In the genomic region with DNA sequence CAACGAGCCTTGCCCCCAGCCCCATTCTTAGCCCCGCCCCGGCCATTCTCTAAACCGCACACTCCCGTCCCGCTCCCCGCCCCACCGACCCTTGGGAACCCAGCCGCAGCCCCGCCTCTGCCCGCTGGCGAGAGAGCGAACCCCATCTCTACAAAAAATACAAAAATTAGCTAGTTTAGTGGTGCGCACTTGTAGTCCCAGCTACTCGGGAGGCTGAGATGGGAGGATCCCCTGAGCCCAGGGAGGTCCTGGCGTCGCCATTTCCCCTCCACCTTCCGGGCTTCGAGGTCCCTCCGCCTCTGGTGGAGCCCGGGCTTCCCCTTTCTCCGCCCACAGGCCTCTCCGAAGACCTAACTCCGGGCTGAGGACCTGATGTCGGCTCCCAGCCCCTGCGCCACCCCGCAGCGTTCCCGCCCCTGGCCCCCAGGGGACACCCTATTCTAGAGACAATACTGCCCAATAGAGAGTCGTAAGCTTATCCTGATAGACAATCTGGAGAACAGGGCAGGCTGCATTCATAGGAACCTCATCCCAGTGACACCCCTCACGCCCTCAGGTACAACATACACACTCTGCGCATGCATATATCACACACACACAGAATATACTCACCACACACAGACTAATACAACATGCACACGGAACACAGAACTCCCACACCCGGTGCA, we compare ENCODE assay signal across 1 cellular context.
TF ChIP-seq lines count a peak whose summit lies in the region.

No MANE protein-coding gene starts in this region.

TF ChIP-seq in K562, 482 proteins besides CTCF, POLR2A, EP300 and RAD21 (continued from another document):
- TF ChIP-seq, protein P1, sequence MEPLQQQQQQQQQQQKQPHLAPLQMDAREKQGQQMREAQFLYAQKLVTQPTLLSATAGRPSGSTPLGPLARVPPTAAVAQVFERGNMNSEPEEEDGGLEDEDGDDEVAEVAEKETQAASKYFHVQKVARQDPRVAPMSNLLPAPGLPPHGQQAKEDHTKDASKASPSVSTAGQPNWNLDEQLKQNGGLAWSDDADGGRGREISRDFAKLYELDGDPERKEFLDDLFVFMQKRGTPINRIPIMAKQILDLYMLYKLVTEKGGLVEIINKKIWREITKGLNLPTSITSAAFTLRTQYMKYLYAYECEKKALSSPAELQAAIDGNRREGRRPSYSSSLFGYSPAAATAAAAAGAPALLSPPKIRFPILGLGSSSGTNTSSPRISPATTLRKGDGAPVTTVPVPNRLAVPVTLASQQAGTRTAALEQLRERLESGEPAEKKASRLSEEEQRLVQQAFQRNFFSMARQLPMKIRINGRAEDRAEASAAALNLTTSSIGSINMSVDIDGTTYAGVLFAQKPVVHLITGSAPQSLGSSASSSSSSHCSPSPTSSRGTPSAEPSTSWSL (CRISPR knock-in tag; IDR thresholded peaks at IDR 0.05; ENCODE audit: borderline replicate concordance), result no peak
- TF ChIP-seq, protein P2, sequence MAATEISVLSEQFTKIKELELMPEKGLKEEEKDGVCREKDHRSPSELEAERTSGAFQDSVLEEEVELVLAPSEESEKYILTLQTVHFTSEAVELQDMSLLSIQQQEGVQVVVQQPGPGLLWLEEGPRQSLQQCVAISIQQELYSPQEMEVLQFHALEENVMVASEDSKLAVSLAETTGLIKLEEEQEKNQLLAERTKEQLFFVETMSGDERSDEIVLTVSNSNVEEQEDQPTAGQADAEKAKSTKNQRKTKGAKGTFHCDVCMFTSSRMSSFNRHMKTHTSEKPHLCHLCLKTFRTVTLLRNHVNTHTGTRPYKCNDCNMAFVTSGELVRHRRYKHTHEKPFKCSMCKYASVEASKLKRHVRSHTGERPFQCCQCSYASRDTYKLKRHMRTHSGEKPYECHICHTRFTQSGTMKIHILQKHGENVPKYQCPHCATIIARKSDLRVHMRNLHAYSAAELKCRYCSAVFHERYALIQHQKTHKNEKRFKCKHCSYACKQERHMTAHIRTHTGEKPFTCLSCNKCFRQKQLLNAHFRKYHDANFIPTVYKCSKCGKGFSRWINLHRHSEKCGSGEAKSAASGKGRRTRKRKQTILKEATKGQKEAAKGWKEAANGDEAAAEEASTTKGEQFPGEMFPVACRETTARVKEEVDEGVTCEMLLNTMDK (IDR thresholded peaks at IDR 0.05; ENCODE audit: borderline replicate concordance, insufficient read depth, low read depth, low read length, poor library complexity, severe bottlenecking), result peak; percentile 87
- no peak for TF ChIP-seq POU5F1 (IDR thresholded peaks at IDR 0.05; ENCODE audit: borderline replicate concordance, low read depth, low read length, partially characterized antibody)
- TF ChIP-seq U2AF2 (optimal IDR thresholded peaks at IDR 0.05; ENCODE audit: low read depth, low read length), result no peak
- no peak for TF ChIP-seq IFI16 (CRISPR knock-in tag; IDR thresholded peaks at IDR 0.05)
- no peak for TF ChIP-seq FOXA1 (IDR thresholded peaks at IDR 0.05; ENCODE audit: borderline replicate concordance)
- TF ChIP-seq, protein P3, sequence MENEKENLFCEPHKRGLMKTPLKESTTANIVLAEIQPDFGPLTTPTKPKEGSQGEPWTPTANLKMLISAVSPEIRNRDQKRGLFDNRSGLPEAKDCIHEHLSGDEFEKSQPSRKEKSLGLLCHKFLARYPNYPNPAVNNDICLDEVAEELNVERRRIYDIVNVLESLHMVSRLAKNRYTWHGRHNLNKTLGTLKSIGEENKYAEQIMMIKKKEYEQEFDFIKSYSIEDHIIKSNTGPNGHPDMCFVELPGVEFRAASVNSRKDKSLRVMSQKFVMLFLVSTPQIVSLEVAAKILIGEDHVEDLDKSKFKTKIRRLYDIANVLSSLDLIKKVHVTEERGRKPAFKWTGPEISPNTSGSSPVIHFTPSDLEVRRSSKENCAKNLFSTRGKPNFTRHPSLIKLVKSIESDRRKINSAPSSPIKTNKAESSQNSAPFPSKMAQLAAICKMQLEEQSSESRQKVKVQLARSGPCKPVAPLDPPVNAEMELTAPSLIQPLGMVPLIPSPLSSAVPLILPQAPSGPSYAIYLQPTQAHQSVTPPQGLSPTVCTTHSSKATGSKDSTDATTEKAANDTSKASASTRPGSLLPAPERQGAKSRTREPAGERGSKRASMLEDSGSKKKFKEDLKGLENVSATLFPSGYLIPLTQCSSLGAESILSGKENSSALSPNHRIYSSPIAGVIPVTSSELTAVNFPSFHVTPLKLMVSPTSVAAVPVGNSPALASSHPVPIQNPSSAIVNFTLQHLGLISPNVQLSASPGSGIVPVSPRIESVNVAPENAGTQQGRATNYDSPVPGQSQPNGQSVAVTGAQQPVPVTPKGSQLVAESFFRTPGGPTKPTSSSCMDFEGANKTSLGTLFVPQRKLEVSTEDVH (IDR thresholded peaks at IDR 0.05; ENCODE audit: low read depth, partially characterized antibody), result no peak
- no peak for TF ChIP-seq TAL1 (IDR thresholded peaks at IDR 0.05)
